8 cellular contexts compared by ENCODE assay signal in genomic region chr16:3578610-3579551, GRCh38. TPM values are rescaled to one million over a fixed set of nuclear protein-coding genes. Genes with fewer than 3 reads are reported as not detected.
A peak's percentile ranks its signal among the peaks of the same experiment; 100 is the strongest.
DNase-seq lines count a peak whose midpoint lies in the region; ATAC-seq and TF ChIP-seq lines count a peak whose summit lies in the region.

No MANE protein-coding gene starts in this region.

- ATAC-seq in GM18907 (IDR thresholded peaks at IDR 0.05; ENCODE audit: unreplicated experiment) (peak; percentile 68), HG03045 (IDR thresholded peaks at IDR 0.05; ENCODE audit: unreplicated experiment) (peak; percentile 51)

- peaks cover 35% of the 10 kb centered on the region for H3K4me1 Mint-ChIP-seq in T-helper 2 cell treated with Interferon-gamma antibody and Interleukin-4, amounts not matched to agents 5 μg/mL and 100 μg/mL, for 36 hours (ENCODE audit: low read depth)

- no peak for TF ChIP-seq CTCF in dorsolateral prefrontal cortex (IDR thresholded peaks at IDR 0.05 in 54 of 56, conservative IDR thresholded peaks at IDR 0.05 in 2 of 56; ENCODE audit: low read depth in 1 of 56, partially characterized antibody in 56 of 56)

- H3K4me3 ChIP-seq in dorsolateral prefrontal cortex, result no peak overlapping the region

- peak overlapping the region; percentile 98 for H3K27ac Mint-ChIP-seq in T-helper 2 cell treated with Interferon-gamma antibody and Interleukin-4, amounts not matched to agents 5 μg/mL and 100 μg/mL, for 36 hours

- no peak for TF ChIP-seq POLR2A in erythroblast (IDR thresholded peaks at IDR 0.05; ENCODE audit: low read length)

- peak; percentile 71 for DNase-seq in T-helper 2 cell treated with Interferon-gamma antibody and Interleukin-4, amounts not matched to agents 5 μg/mL and 100 μg/mL, for 36 hours (ENCODE audit: low spot score)
- DNase-seq in dermis blood vessel endothelial cell, result peak; percentile 27
- peak; percentile 25 to 40 for DNase-seq in stimulated activated CD8-positive, alpha-beta memory T cell treated with anti-CD3 and anti-CD28 coated beads, Interleukin-4, amount 100 ng/mL, for 1 hour (ENCODE audit: low read depth in 2 of 2, low spot score in 1 of 2)
- DNase-seq in NCI-H146 (lab: John Stamatoyannopoulos, UW), result no peak
- DNase-seq in erythroblast (lab: John Stamatoyannopoulos, UW), result no peak
- DNase-seq in dorsolateral prefrontal cortex, result no peak

- H3K4me3 Mint-ChIP-seq in T-helper 2 cell treated with Interferon-gamma antibody and Interleukin-4, amounts not matched to agents 5 μg/mL and 100 μg/mL, for 36 hours, result peak overlapping the region; percentile 100

- intact Hi-C loops in dorsolateral prefrontal cortex (cut with DNase I), result no loop called here

- no peaks in the 10 kb centered on the region for H3K9me3 Mint-ChIP-seq in T-helper 2 cell treated with Interferon-gamma antibody and Interleukin-4, amounts not matched to agents 5 μg/mL and 100 μg/mL, for 36 hours

- H3K27me3 ChIP-seq in dorsolateral prefrontal cortex, result no peaks in the 10 kb centered on the region

- no peaks in the 10 kb centered on the region for H3K27me3 Mint-ChIP-seq in T-helper 2 cell treated with Interferon-gamma antibody and Interleukin-4, amounts not matched to agents 5 μg/mL and 100 μg/mL, for 36 hours (ENCODE audit: low read depth)

- peak overlapping the region in 1 of 59 donors; percentile 44 for H3K27ac ChIP-seq in dorsolateral prefrontal cortex

- peaks cover 33% of the 10 kb centered on the region for H3K36me3 Mint-ChIP-seq in T-helper 2 cell treated with Interferon-gamma antibody and Interleukin-4, amounts not matched to agents 5 μg/mL and 100 μg/mL, for 36 hours (ENCODE audit: low read depth)

RNA-seq across cellular contexts. Expression of gene NLRC3, which starts 1.7 kb away (rescaled TPM):
- total RNA-seq in dermis blood vessel endothelial cell, result 2.0 and 9.5 TPM in 2 replicates
- total RNA-seq in dorsolateral prefrontal cortex, result 1 to 10 TPM in 11 of 120 experiments, under 1 TPM in 104, not detected in 5; 0.06 to 2.1 (median 0.39) TPM

RNA-seq across cellular contexts. Expression of gene SLX4, which starts 32.5 kb away (rescaled TPM):
- total RNA-seq in dermis blood vessel endothelial cell (2.7 and 5.6 TPM in 2 replicates), dorsolateral prefrontal cortex (10 to 100 TPM in 114 of 120 experiments, 1 to 10 TPM in 6; 7.3 to 19.3 (median 12.6) TPM)

Comparison
In these comparisons a context has a peak if more than half of its experiments do, and no peak if none do; other contexts are left out.
1. DNase-seq: peak in T-helper 2 cell treated with Interferon-gamma antibody and Interleukin-4, amounts not matched to agents 5 μg/mL and 100 μg/mL, for 36 hours (single experiment), dermis blood vessel endothelial cell (single experiment) and stimulated activated CD8-positive, alpha-beta memory T cell treated with anti-CD3 and anti-CD28 coated beads, Interleukin-4, amount 100 ng/mL, for 1 hour (2 of 2); none in NCI-H146 (single experiment), erythroblast (0 of 2) and dorsolateral prefrontal cortex (0 of 10).